Comparison of ENCODE assay signal across 8 cellular contexts in the genomic region with DNA sequence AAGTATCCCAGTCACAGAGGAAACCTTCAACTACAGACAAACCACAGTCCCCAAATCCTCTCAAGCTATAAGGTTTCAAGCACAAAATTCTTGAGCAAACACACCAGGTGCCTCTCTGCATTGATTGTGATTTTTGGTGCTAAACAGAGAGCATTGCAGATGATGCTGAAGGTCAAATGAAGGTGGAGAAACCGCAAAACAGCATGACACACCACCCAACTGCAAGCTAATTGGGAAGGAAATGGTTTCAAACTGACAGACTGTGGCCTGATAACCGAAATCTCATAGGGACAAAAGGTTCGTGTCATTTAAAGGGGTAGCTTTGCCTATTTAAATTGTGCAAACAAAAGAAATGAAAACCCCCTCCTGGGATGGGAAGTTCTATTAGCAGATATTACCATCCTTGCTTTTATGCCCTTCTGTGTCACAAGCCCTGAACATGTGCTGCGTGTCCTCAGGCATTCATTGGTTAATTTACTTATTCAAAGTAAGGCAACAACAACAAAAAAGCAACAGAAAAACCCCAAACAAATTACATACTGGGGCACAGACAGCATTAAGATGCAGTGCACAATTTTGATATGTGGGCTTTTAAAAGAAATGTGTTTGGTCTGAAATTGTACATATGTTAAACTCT.
DNase-seq lines count a peak whose midpoint lies in the region; ATAC-seq and TF ChIP-seq lines count a peak whose summit lies in the region.

No MANE protein-coding gene starts in this region.

- POLR2A ChIA-PET in activated naive CD8-positive, alpha-beta T cell treated with anti-CD3 and anti-CD28 coated beads, Interleukin-2, amount 10 ng/mL, durations not matched to agents 7 days and 5 days (lab: Charles Lee), result no interaction called here

- H3K27me3 Mint-ChIP-seq in activated naive CD8-positive, alpha-beta T cell treated with anti-CD3 and anti-CD28 coated beads, Interleukin-2, amount 10 ng/mL, durations not matched to agents 7 days and 5 days, result peaks cover 16% of the 10 kb centered on the region

- H3K9me3 Mint-ChIP-seq in activated naive CD8-positive, alpha-beta T cell treated with anti-CD3 and anti-CD28 coated beads, Interleukin-2, amount 10 ng/mL, durations not matched to agents 7 days and 5 days, result peaks cover 3% of the 10 kb centered on the region

- H3K4me3 Mint-ChIP-seq in activated naive CD8-positive, alpha-beta T cell treated with anti-CD3 and anti-CD28 coated beads, Interleukin-2, amount 10 ng/mL, durations not matched to agents 7 days and 5 days, result no peak overlapping the region

- no peak for DNase-seq in activated naive CD8-positive, alpha-beta T cell treated with anti-CD3 and anti-CD28 coated beads, Interleukin-2, amount 10 ng/mL, durations not matched to agents 7 days and 5 days
- DNase-seq in stimulated activated CD4-positive, alpha-beta T cell treated with anti-CD3 and anti-CD28 coated beads, Interleukin-4, amount 100 ng/mL, for 4 hours, result no peak
- DNase-seq in NCI-H82 (lab: John Stamatoyannopoulos, UW) (no peak), NCI-H345 (lab: John Stamatoyannopoulos, UW) (no peak), NCI-H524 (lab: John Stamatoyannopoulos, UW) (no peak)

- no peaks in the 10 kb centered on the region for H3K36me3 Mint-ChIP-seq in activated naive CD8-positive, alpha-beta T cell treated with anti-CD3 and anti-CD28 coated beads, Interleukin-2, amount 10 ng/mL, durations not matched to agents 7 days and 5 days

- no peak for TF ChIP-seq POLR2A in GM18505 (IDR thresholded peaks at IDR 0.05; ENCODE audit: borderline replicate concordance, extremely low read depth, insufficient read depth, insufficient read length)

- ATAC-seq in GM18505 (IDR thresholded peaks at IDR 0.05; ENCODE audit: unreplicated experiment) (peak; percentile 94), GM21447 (IDR thresholded peaks at IDR 0.05; ENCODE audit: unreplicated experiment) (peak; percentile 88), HG03520 (IDR thresholded peaks at IDR 0.05; ENCODE audit: unreplicated experiment) (peak; percentile 87)
- ATAC-seq in activated naive CD8-positive, alpha-beta T cell treated with anti-CD3 and anti-CD28 coated beads, Interleukin-2, amount 10 ng/mL, durations not matched to agents 7 days and 5 days (ENCODE audit: low read depth), result peak; percentile 72

- H3K27ac Mint-ChIP-seq in activated naive CD8-positive, alpha-beta T cell treated with anti-CD3 and anti-CD28 coated beads, Interleukin-2, amount 10 ng/mL, durations not matched to agents 7 days and 5 days, result no peak overlapping the region

- H3K4me1 Mint-ChIP-seq in activated naive CD8-positive, alpha-beta T cell treated with anti-CD3 and anti-CD28 coated beads, Interleukin-2, amount 10 ng/mL, durations not matched to agents 7 days and 5 days, result peaks cover 11% of the 10 kb centered on the region
